Comparison of ENCODE assay signal across 8 cellular contexts in genomic region chr11:32471544-32471943, GRCh38. TPM values are rescaled to one million over a fixed set of nuclear protein-coding genes. Genes with fewer than 3 reads are reported as not detected.
"Had no signal": no experiment of that assay in that cellular context is flagged by ENCODE, and none has a peak within 500 bp of the region (broad histone marks: within the 10 kb centered on the region; RNA-seq: fewer than 3 reads in every experiment).

No MANE protein-coding gene starts in this region.

RNA-seq across cellular contexts. Expression of gene WT1, which starts 36.2 kb away (rescaled TPM):
- total RNA-seq: left colon; mammary epithelial cell; naive thymus-derived CD8-positive, alpha-beta T cell; occipital lobe; osteocyte; suprapubic skin had no signal
- polyA plus RNA-seq: immature natural killer cell; mammary epithelial cell; naive thymus-derived CD8-positive, alpha-beta T cell; small intestine had no signal
